ENCODE assay signal across 23 cellular contexts in genomic region chr12:102390068-102390467, GRCh38.
"Had no signal": no experiment of that assay in that cellular context is flagged by ENCODE, and none has a peak within 500 bp of the region (broad histone marks: within the 10 kb centered on the region; RNA-seq: fewer than 3 reads in every experiment).

No MANE protein-coding gene starts in this region.

- FAIRE-seq: HepG2, RCC 7860 had no signal

- H3K27ac ChIP-seq: SJSA1, SK-N-MC had no signal

- H3K36me3 ChIP-seq: MG63, SJSA1 had no signal

- H3K4me3 ChIP-seq: MG63, SJSA1, SK-N-MC had no signal

- ATAC-seq: HepG2 had no signal

- H3K4me1 ChIP-seq: SJSA1 had no signal

- H3K27me3 ChIP-seq: MG63, SJSA1 had no signal

- DNase-seq: IMR-90, Karpas-422, KG1, MG63, NCI-H1092, NCI-H1105 treated with DMSO at 0.1 percent for 48 hours, NCI-H1417 treated with DMSO at 0.1 percent for 48 hours, NCI-H146, NCI-H1694 treated with DMSO at 0.1 percent for 48 hours, NCI-H1930, NCI-H2081, NCI-H2107, NCI-H2227 treated with DMSO at 0.1 percent for 48 hours, NCI-H524, NCI-H526 treated with DMSO at 0.1 percent for 48 hours, NCI-H748 treated with DMSO at 0.1 percent for 48 hours, Right ventricle myocardium superior, RPMI8226, SIG-M5 had no signal

- H3K9me3 ChIP-seq: MG63, SJSA1 had no signal
